ENCODE assay signal across 8 cellular contexts in the genomic region with DNA sequence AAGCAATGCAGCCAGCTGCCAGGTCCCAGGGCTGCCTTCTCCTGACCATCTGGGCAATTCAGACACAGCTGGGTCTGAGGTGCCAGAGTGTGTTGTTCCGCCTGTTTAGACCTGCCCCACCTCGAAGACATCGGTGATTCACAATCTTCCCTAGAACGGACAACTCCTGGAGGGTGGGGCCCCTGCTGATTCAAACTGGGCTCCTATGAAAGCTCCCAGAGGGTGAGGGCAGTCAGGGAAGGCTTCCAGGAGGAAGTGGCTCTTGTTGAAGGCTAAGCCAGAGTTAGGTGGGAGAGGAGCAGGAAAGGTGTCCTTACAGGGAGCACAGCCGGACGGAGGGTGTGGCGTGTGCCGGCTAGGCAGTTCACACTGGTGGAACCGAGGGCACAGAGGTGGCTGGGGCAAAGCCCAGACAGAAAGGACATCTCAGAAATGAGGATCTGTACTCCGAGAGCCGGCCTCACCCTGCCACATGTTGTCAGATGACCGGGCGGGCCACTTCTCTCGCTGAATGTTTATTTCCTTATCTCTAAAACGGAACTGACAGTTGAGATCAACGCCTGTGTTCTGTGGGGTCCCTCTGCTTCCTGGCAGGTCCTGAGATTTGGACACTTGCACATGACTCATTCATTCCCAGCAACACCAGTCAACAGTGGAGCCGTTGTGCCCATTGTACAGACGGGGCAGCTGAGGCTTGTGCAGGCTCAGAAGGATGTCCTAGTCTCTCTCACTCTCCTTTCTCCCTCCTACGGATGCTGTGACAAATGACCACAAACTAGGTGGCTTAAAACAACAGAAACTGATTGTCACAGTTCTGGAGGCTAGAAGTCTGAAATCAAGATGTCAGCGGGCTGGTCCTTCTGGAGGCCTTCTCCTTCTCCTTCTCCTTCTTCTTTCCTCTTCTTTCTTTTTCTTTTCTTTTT. TPM values are rescaled to one million over a fixed set of nuclear protein-coding genes. Genes with fewer than 3 reads are reported as not detected.
A peak's percentile ranks its signal among the peaks of the same experiment; 100 is the strongest.
DNase-seq lines count a peak whose midpoint lies in the region; ATAC-seq and TF ChIP-seq lines count a peak whose summit lies in the region.

No MANE protein-coding gene starts in this region.

- TF ChIP-seq CTCF in RWPE2 (IDR thresholded peaks at IDR 0.05; ENCODE audit: poor library complexity, severe bottlenecking) (no peak), left ventricle myocardium inferior (IDR thresholded peaks at IDR 0.05; ENCODE audit: borderline replicate concordance) (no peak), prostate gland (IDR thresholded peaks at IDR 0.05) (no peak)

- TF ChIP-seq POLR2A in prostate gland (IDR thresholded peaks at IDR 0.05), result no peak

- ATAC-seq in RWPE2 (ENCODE audit: low read depth), result peak; percentile 90

- no peaks in the 10 kb centered on the region for H3K9me3 ChIP-seq in RWPE2 (ENCODE audit: severe bottlenecking)
- H3K9me3 ChIP-seq in left ventricle myocardium inferior (replicated peaks), result no peaks in the 10 kb centered on the region
- no peaks in the 10 kb centered on the region for H3K9me3 ChIP-seq in thymus (ENCODE audit: control insufficient read depth)
- H3K9me3 ChIP-seq in prostate gland, result no peaks in the 10 kb centered on the region

- CTCF ChIA-PET in activated naive CD4-positive, alpha-beta T cell treated with anti-CD3 and anti-CD28 coated beads for 36 hours (lab: Charles Lee), result interaction anchor here (0.9 kb wide), 1 partner anchor 16 kb away, joined by 4 read pairs; no protein-coding TSS in a partner anchor

- H3K36me3 ChIP-seq in RWPE2 (ENCODE audit: low read depth) (no peaks in the 10 kb centered on the region), left ventricle myocardium inferior (no peaks in the 10 kb centered on the region), thymus (ENCODE audit: control insufficient read depth, insufficient read depth) (no peaks in the 10 kb centered on the region), prostate gland (no peaks in the 10 kb centered on the region)

- no peak overlapping the region for H3K4me3 Mint-ChIP-seq in activated naive CD4-positive, alpha-beta T cell treated with anti-CD3 and anti-CD28 coated beads for 36 hours

- H3K4me1 ChIP-seq in RWPE2 (ENCODE audit: insufficient read depth, poor library complexity, severe bottlenecking) (peaks cover 30% of the 10 kb centered on the region), left ventricle myocardium inferior (peaks cover 7% of the 10 kb centered on the region), thymus (ENCODE audit: control insufficient read depth, insufficient read depth, low read length) (no peaks in the 10 kb centered on the region), prostate gland (replicated peaks) (no peaks in the 10 kb centered on the region)

- H3K27ac ChIP-seq in RWPE2 (ENCODE audit: poor library complexity, severe bottlenecking), result peak overlapping the region; percentile 62
- H3K27ac ChIP-seq in left ventricle myocardium inferior (replicated peaks), result peak overlapping the region; percentile 1
- peak overlapping the region; percentile 72 for H3K27ac ChIP-seq in thymus (ENCODE audit: low read depth)
- H3K27ac ChIP-seq in prostate gland, result no peak overlapping the region

- peak; percentile 13 for DNase-seq in activated naive CD4-positive, alpha-beta T cell treated with Interleukin-2 at 50 U/mL for 16 hours
- no peak for DNase-seq in activated naive CD4-positive, alpha-beta T cell treated with anti-CD3 and anti-CD28 coated beads for 36 hours
- peak; percentile 86 for DNase-seq in RWPE2 (ENCODE audit: low spot score)
- peak; percentile 62 for DNase-seq in left ventricle myocardium inferior
- no peak for DNase-seq in prostate gland (ENCODE audit: low spot score)
- no peak for DNase-seq in RPMI8226
- DNase-seq in NCI-H2029 (lab: John Stamatoyannopoulos, UW), result no peak

- no peaks in the 10 kb centered on the region for H3K27me3 ChIP-seq in RWPE2 (ENCODE audit: insufficient read depth, poor library complexity, severe bottlenecking)
- H3K27me3 ChIP-seq in left ventricle myocardium inferior (ENCODE audit: low read depth), result peaks cover 17% of the 10 kb centered on the region
- no peaks in the 10 kb centered on the region for H3K27me3 ChIP-seq in thymus (ENCODE audit: control insufficient read depth, insufficient read depth)
- H3K27me3 ChIP-seq in prostate gland (replicated peaks; ENCODE audit: insufficient read depth), result no peaks in the 10 kb centered on the region

- WGBS in thymus, result 69% methylated on average over 20 of the region's 20 CpGs
- 65% methylated on average over 20 of the region's 20 CpGs for WGBS in prostate gland

- H3K27me3 Mint-ChIP-seq in activated naive CD4-positive, alpha-beta T cell treated with anti-CD3 and anti-CD28 coated beads for 36 hours (ENCODE audit: low read depth), result no peaks in the 10 kb centered on the region

- intact Hi-C loops in activated naive CD4-positive, alpha-beta T cell treated with anti-CD3 and anti-CD28 coated beads for 36 hours (cut with micrococcal nuclease), result no loop called here
- intact Hi-C loops in left ventricle myocardium inferior (cut with micrococcal nuclease) (no loop called here), prostate gland (cut with DNase I) (no loop called here)

- peaks cover 28% of the 10 kb centered on the region for H3K4me1 Mint-ChIP-seq in activated naive CD4-positive, alpha-beta T cell treated with anti-CD3 and anti-CD28 coated beads for 36 hours (ENCODE audit: low read depth)

- H3K9me3 Mint-ChIP-seq in activated naive CD4-positive, alpha-beta T cell treated with anti-CD3 and anti-CD28 coated beads for 36 hours, result no peaks in the 10 kb centered on the region

- no peak overlapping the region for H3K27ac Mint-ChIP-seq in activated naive CD4-positive, alpha-beta T cell treated with anti-CD3 and anti-CD28 coated beads for 36 hours

- H3K4me3 ChIP-seq in RWPE2 (ENCODE audit: severe bottlenecking), result no peak overlapping the region
- H3K4me3 ChIP-seq in left ventricle myocardium inferior, result no peak overlapping the region
- no peak overlapping the region for H3K4me3 ChIP-seq in thymus (ENCODE audit: low read length)
- no peak overlapping the region for H3K4me3 ChIP-seq in prostate gland

- no peaks in the 10 kb centered on the region for H3K36me3 Mint-ChIP-seq in activated naive CD4-positive, alpha-beta T cell treated with anti-CD3 and anti-CD28 coated beads for 36 hours (ENCODE audit: low read depth)

RNA-seq across cellular contexts. Expression of gene LITAF, which starts 26.9 kb away (rescaled TPM):
- total RNA-seq in activated naive CD4-positive, alpha-beta T cell treated with anti-CD3 and anti-CD28 coated beads for 36 hours, result 100 to 1,000 TPM; 171 to 174 TPM
- total RNA-seq in left ventricle myocardium inferior, result 55.6 TPM
- 95.0 TPM for polyA plus RNA-seq in thymus
- total RNA-seq in prostate gland, result 100 to 1,000 TPM in 1 of 2 donors, 10 to 100 TPM in 1; 92.5 to 137 TPM

RNA-seq across cellular contexts. Expression of gene SNN, which starts 54.6 kb away (rescaled TPM):
- 10 to 100 TPM; 12.0 to 13.6 TPM for total RNA-seq in activated naive CD4-positive, alpha-beta T cell treated with anti-CD3 and anti-CD28 coated beads for 36 hours
- total RNA-seq in left ventricle myocardium inferior (28.2 TPM), prostate gland (10 to 100 TPM; 20.8 TPM)
- 21.6 TPM for polyA plus RNA-seq in thymus

Comparison
In these comparisons a context has a peak if more than half of its experiments do, and no peak if none do; other contexts are left out.
1. DNase-seq: peak in activated naive CD4-positive, alpha-beta T cell treated with Interleukin-2 at 50 U/mL for 16 hours (single experiment), RWPE2 (single experiment) and left ventricle myocardium inferior (single experiment); none in activated naive CD4-positive, alpha-beta T cell treated with anti-CD3 and anti-CD28 coated beads for 36 hours (single experiment), prostate gland (single experiment), RPMI8226 (single experiment) and NCI-H2029 (single experiment).
2. H3K27ac ChIP-seq: peak in RWPE2 (single experiment), left ventricle myocardium inferior (single experiment) and thymus (single experiment); none in prostate gland (0 of 2).